Comparison of ENCODE assay signal across 11 cellular contexts in the genomic region with DNA sequence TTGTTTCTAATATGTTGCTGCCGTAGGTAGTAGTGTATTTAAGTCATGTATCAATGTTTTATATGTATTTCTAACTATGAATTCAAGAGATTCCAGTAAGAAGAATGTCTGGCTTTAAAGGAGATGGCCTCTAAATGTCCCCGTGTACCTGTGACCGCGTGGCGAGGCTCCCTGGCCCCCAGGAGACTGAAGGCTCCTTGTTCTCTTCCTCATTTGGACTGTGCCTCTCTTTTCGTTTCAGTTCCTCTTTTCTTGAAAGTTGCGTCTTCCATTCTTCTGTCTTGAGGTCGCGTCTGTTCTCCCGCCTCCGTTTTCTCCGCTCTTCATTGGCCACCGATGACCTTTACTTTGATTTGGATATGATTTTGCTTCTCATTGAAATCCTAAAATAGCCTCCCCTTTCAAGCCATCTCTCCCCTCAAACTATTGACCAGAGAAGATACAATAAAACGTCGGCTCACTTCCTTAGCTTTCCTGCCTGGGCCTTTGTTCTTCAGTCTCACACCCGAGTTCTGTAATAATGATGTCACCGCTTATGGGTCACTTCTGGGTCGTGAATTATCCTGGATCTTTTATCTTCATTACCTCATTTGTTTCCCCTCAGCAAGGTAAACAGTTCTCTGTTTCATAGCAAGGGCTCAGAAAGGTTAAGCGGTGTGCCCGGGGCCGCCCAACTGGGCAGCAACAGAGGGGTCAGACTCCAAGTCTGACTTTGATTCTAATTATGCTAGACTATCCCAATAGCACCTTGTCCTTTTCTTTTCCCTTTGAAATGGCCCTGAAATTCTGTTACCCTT. TPM values are rescaled to one million over a fixed set of nuclear protein-coding genes. Genes with fewer than 3 reads are reported as not detected.
DNase-seq lines count a peak whose midpoint lies in the region; ATAC-seq lines count a peak whose summit lies in the region.
"Had no signal": no experiment of that assay in that cellular context is flagged by ENCODE, and none has a peak within 500 bp of the region (broad histone marks: within the 10 kb centered on the region; RNA-seq: fewer than 3 reads in every experiment).

No MANE protein-coding gene starts in this region.

- H3K4me2 ChIP-seq in BLaER1 treated with 17β-estradiol and CSF1 and Interleukin-3, amounts not matched to agents 10 nM and 100 nM, result peak overlapping the region; percentile 70 to 91 (median 81)

- H3K4me3 ChIP-seq in BLaER1 treated with 17β-estradiol and CSF1 and Interleukin-3, amounts not matched to agents 10 nM and 100 nM, result peak overlapping the region in 2 of 10 experiments; percentile 12 to 24; a peak in 2 of 20 replicates
- H3K4me3 ChIP-seq: lung, upper lobe of left lung had no signal

- H3K4me1 ChIP-seq in BLaER1 treated with 17β-estradiol and CSF1 and Interleukin-3, amounts not matched to agents 10 nM and 100 nM, result peaks cover 32 to 70% (median 49%) of the 10 kb centered on the region in 10 experiments

- H3K27ac Mint-ChIP-seq in central memory CD8-positive, alpha-beta T cell (ENCODE audit: low read depth), result peak overlapping the region; percentile 47

- H3K4me1 Mint-ChIP-seq in central memory CD8-positive, alpha-beta T cell, result no peaks in the 10 kb centered on the region

- no peaks in the 10 kb centered on the region for H3K27me3 Mint-ChIP-seq in central memory CD8-positive, alpha-beta T cell

- H3K36me3 Mint-ChIP-seq in central memory CD8-positive, alpha-beta T cell (ENCODE audit: insufficient read depth), result peaks cover 79% of the 10 kb centered on the region

- ATAC-seq in GM19351 (IDR thresholded peaks at IDR 0.05; ENCODE audit: unreplicated experiment) (peak; percentile 87), HG03196 (IDR thresholded peaks at IDR 0.05; ENCODE audit: unreplicated experiment) (peak; percentile 90)
- peak; percentile 28 for ATAC-seq in central memory CD8-positive, alpha-beta T cell (replicated peaks; ENCODE audit: extremely low read depth, poor library complexity, severe bottlenecking)

- peak overlapping the region; percentile 40 to 87 (median 79); a peak in 21 of 22 replicates for H3K27ac ChIP-seq in BLaER1 treated with 17β-estradiol and CSF1 and Interleukin-3, amounts not matched to agents 10 nM and 100 nM

- no peaks in the 10 kb centered on the region for H3K9me3 Mint-ChIP-seq in central memory CD8-positive, alpha-beta T cell

- peak overlapping the region; percentile 0 for H3K4me3 Mint-ChIP-seq in central memory CD8-positive, alpha-beta T cell

- H3K36me3 ChIP-seq in BLaER1 treated with 17β-estradiol and CSF1 and Interleukin-3, amounts not matched to agents 10 nM and 100 nM, result peaks cover 74 to 91% (median 82%) of the 10 kb centered on the region in 11 experiments

- H4K20me1 ChIP-seq in BLaER1 treated with 17β-estradiol and CSF1 and Interleukin-3, amounts not matched to agents 10 nM and 100 nM, result peaks cover 14 to 94% (median 47%) of the 10 kb centered on the region in 11 experiments; a peak in 19 of 22 replicates

- no peaks in the 10 kb centered on the region for H3K27me3 ChIP-seq in BLaER1 treated with 17β-estradiol and CSF1 and Interleukin-3, amounts not matched to agents 10 nM and 100 nM
- H3K27me3 ChIP-seq: upper lobe of left lung had no signal

- H3K9me3 ChIP-seq in BLaER1 treated with 17β-estradiol and CSF1 and Interleukin-3, amounts not matched to agents 10 nM and 100 nM (replicated peaks in 1 of 11), result no peaks in the 10 kb centered on the region
- H3K9me3 ChIP-seq: upper lobe of left lung had no signal

- peak overlapping the region; percentile 53 to 78 (median 66); a peak in 21 of 22 replicates for H3K9ac ChIP-seq in BLaER1 treated with 17β-estradiol and CSF1 and Interleukin-3, amounts not matched to agents 10 nM and 100 nM

- DNase-seq in central memory CD8-positive, alpha-beta T cell (ENCODE audit: low spot score in 2 of 2), result no peak
- no peak for DNase-seq in NCI-H446 (lab: John Stamatoyannopoulos, UW)
- no peak for DNase-seq in foreskin melanocyte
- DNase-seq in occipital lobe (lab: John Stamatoyannopoulos, UW), result no peak
- no peak for DNase-seq in activated CD8-positive, alpha-beta memory T cell treated with anti-CD3 and anti-CD28 coated beads, Interleukin-2, amount 50 U/mL, for 48 hours
- DNase-seq: DND-41 had no signal

RNA-seq across cellular contexts. Expression of a gene that starts 28.7 kb away (rescaled TPM):
- total RNA-seq in occipital lobe, result 46.6 TPM

Comparison
In these comparisons a context has a peak if more than half of its experiments do, and no peak if none do; other contexts are left out.
1. ATAC-seq: peak in every context shown above with its lines; median percentile 90 in HG03196; 87 in GM19351; 28 in central memory CD8-positive, alpha-beta T cell.